ENCODE assay signal across 1 cellular context in genomic region chr14:23610090-23610814, GRCh38.
A peak's percentile ranks its signal among the peaks of the same experiment; 100 is the strongest.
TF ChIP-seq lines count a peak whose summit lies in the region.

No MANE protein-coding gene starts in this region.

TF ChIP-seq in HepG2, 621 proteins besides CTCF, POLR2A, EP300 and RAD21 (continued from another document and continues in another):
- no peak for TF ChIP-seq ZNF318 (CRISPR knock-in tag; IDR thresholded peaks at IDR 0.05)
- TF ChIP-seq SETDB1 (CRISPR knock-in tag; IDR thresholded peaks at IDR 0.05; ENCODE audit: borderline replicate concordance) = no peak
- TF ChIP-seq ZFP37 (CRISPR knock-in tag; IDR thresholded peaks at IDR 0.05; ENCODE audit: borderline replicate concordance) = no peak
- peak; percentile 96 for TF ChIP-seq ZNF264 (CRISPR knock-in tag; IDR thresholded peaks at IDR 0.05)
- TF ChIP-seq ZNF557 (CRISPR knock-in tag; IDR thresholded peaks at IDR 0.05) = no peak; the same call in 1 of the 2 replicates
- TF ChIP-seq GTF2F1 (IDR thresholded peaks at IDR 0.05; ENCODE audit: low read length) = no peak
- no peak for TF ChIP-seq JARID2 (CRISPR knock-in tag; IDR thresholded peaks at IDR 0.05; ENCODE audit: insufficient replicate concordance)
- peak; percentile 71 for TF ChIP-seq XRCC5 (optimal IDR thresholded peaks at IDR 0.05; ENCODE audit: low read length)
- TF ChIP-seq MEF2D (CRISPR knock-in tag; IDR thresholded peaks at IDR 0.05) = no peak
- TF ChIP-seq ZNF782 (CRISPR knock-in tag; IDR thresholded peaks at IDR 0.05; ENCODE audit: borderline replicate concordance) = peak; percentile 63; the same call in 1 of the 2 replicates
- TF ChIP-seq HHEX (CRISPR knock-in tag; IDR thresholded peaks at IDR 0.05) = 0 out of 2 replicates have a peak, but pooled peaks have one; percentile 43
- TF ChIP-seq BRD4 (CRISPR knock-in tag; IDR thresholded peaks at IDR 0.05) = peak; percentile 73
- no peak; the same call in 1 of the 2 replicates for TF ChIP-seq BORCS8-MEF2B (CRISPR knock-in tag; IDR thresholded peaks at IDR 0.05)
- TF ChIP-seq TFAP4 (IDR thresholded peaks at IDR 0.05; ENCODE audit: borderline replicate concordance, low read depth) = 0 out of 2 replicates have a peak, but pooled peaks have one; percentile 10
- TF ChIP-seq HMGXB4 (CRISPR knock-in tag; IDR thresholded peaks at IDR 0.05; ENCODE audit: borderline replicate concordance in 1 of 2, low read depth in 1 of 2) = peak in 1 of 2 experiments; percentile 83; a peak in 2 of 4 replicates
- peak; percentile 88 for TF ChIP-seq ASH2L (IDR thresholded peaks at IDR 0.05; ENCODE audit: insufficient read length, low read depth, low read length)
- 0 out of 2 replicates have a peak, but pooled peaks have one; percentile 15 for TF ChIP-seq ZFP62 (CRISPR knock-in tag; IDR thresholded peaks at IDR 0.05)
- no peak for TF ChIP-seq FOXA1 (IDR thresholded peaks at IDR 0.05)
- peak; percentile 81 for TF ChIP-seq FOXA1 (CRISPR knock-in tag; IDR thresholded peaks at IDR 0.05)
- no peak for TF ChIP-seq ZNF7 (CRISPR knock-in tag; IDR thresholded peaks at IDR 0.05)
- TF ChIP-seq USF2 (IDR thresholded peaks at IDR 0.05; ENCODE audit: low read depth, low read length) = no peak
- TF ChIP-seq USF2 (CRISPR knock-in tag; IDR thresholded peaks at IDR 0.05; ENCODE audit: borderline replicate concordance) = peak; percentile 31; the same call in 1 of the 2 replicates
- no peak for TF ChIP-seq HMGA1 (CRISPR knock-in tag; conservative IDR thresholded peaks at IDR 0.05)
- peak; percentile 89 for TF ChIP-seq ZNF337 (CRISPR knock-in tag; IDR thresholded peaks at IDR 0.05; ENCODE audit: borderline replicate concordance, low read depth)
- peak; percentile 89 for TF ChIP-seq DPF2 (CRISPR knock-in tag; IDR thresholded peaks at IDR 0.05; ENCODE audit: borderline replicate concordance, low read depth)
- TF ChIP-seq SMAD1 (CRISPR knock-in tag; IDR thresholded peaks at IDR 0.05; ENCODE audit: borderline replicate concordance, low read depth) = no peak
- TF ChIP-seq ZBTB49 (CRISPR knock-in tag; IDR thresholded peaks at IDR 0.05; ENCODE audit: borderline replicate concordance) = no peak
- TF ChIP-seq GLI4 (CRISPR knock-in tag; IDR thresholded peaks at IDR 0.05; ENCODE audit: borderline replicate concordance) = peak; percentile 55; the same call in 1 of the 2 replicates
- TF ChIP-seq TP53 (CRISPR knock-in tag; conservative IDR thresholded peaks at IDR 0.05) = 0 out of 2 replicates have a peak, but pooled peaks have one; percentile 86
- TF ChIP-seq ZNF883 (CRISPR knock-in tag; IDR thresholded peaks at IDR 0.05; ENCODE audit: not compliant biosample characterization) = peak; percentile 65
- TF ChIP-seq ZNF207 (IDR thresholded peaks at IDR 0.05; ENCODE audit: borderline replicate concordance) = no peak
- no peak for TF ChIP-seq ATRX (CRISPR knock-in tag; IDR thresholded peaks at IDR 0.05; ENCODE audit: borderline replicate concordance)
- TF ChIP-seq TRIM24 (CRISPR knock-in tag; IDR thresholded peaks at IDR 0.05) = no peak
- TF ChIP-seq PHF8 (CRISPR knock-in tag; IDR thresholded peaks at IDR 0.05) = 0 out of 2 replicates have a peak, but pooled peaks have one; percentile 0
- TF ChIP-seq ZFYVE20 (CRISPR knock-in tag; IDR thresholded peaks at IDR 0.05; ENCODE audit: borderline replicate concordance, low read depth) = no peak
- TF ChIP-seq CEBPG (CRISPR knock-in tag; IDR thresholded peaks at IDR 0.05) = peak; percentile 58; the same call in 1 of the 2 replicates
- peak; percentile 37 for TF ChIP-seq SPEN (CRISPR knock-in tag; IDR thresholded peaks at IDR 0.05; ENCODE audit: low read depth)
- TF ChIP-seq ZNF460 (CRISPR knock-in tag; IDR thresholded peaks at IDR 0.05; ENCODE audit: borderline replicate concordance) = no peak
- TF ChIP-seq ZNF142 (CRISPR knock-in tag; IDR thresholded peaks at IDR 0.05) = peak; percentile 91
- TF ChIP-seq NFE2L1 (CRISPR knock-in tag; IDR thresholded peaks at IDR 0.05; ENCODE audit: borderline replicate concordance) = no peak
